ENCODE assay signal across 15 cellular contexts in genomic region chr9:131185924-131186323, GRCh38.
DNase-seq lines count a peak whose midpoint lies in the region; ATAC-seq and TF ChIP-seq lines count a peak whose summit lies in the region.
"Had no signal": no experiment of that assay in that cellular context is flagged by ENCODE, and none has a peak within 500 bp of the region (broad histone marks: within the 10 kb centered on the region; RNA-seq: fewer than 3 reads in every experiment).

No MANE protein-coding gene starts in this region.

- H3K4me2 ChIP-seq in BLaER1 (peak overlapping the region; percentile 26; the same call in 1 of the 2 replicates), Karpas-422 (ENCODE audit: low read depth, low read length, poor library complexity, severe bottlenecking) (no peak overlapping the region)

- no peaks in the 10 kb centered on the region for H4K20me1 ChIP-seq in BLaER1
- H4K20me1 ChIP-seq in Karpas-422 (ENCODE audit: insufficient read depth, low read depth, low read length) = no peaks in the 10 kb centered on the region

- peaks cover 5% of the 10 kb centered on the region for H3K4me1 Mint-ChIP-seq in central memory CD8-positive, alpha-beta T cell
- peaks cover 4% of the 10 kb centered on the region for H3K4me1 Mint-ChIP-seq in memory B cell
- H3K4me1 Mint-ChIP-seq: CD14-positive monocyte, H9 had no signal

- H3K27ac ChIP-seq in BLaER1 (no peak overlapping the region), Karpas-422 (ENCODE audit: low read length) (peak overlapping the region; percentile 5; the same call in 1 of the 2 replicates), transverse colon (no peak overlapping the region)

- in situ Hi-C loops in transverse colon (cut with MboI; ENCODE audit: low pct_ligation_motif_present in 1 of 4, low pct_unique_long_range_greater_than_20kb in 1 of 4, low sequenced_read_pairs in 3 of 4) = loop anchor here in 2 of 4 donors (10.0 kb wide), 1 partner anchor 149 kb away; no protein-coding TSS in a partner anchor

- no peaks in the 10 kb centered on the region for H3K27me3 Mint-ChIP-seq in central memory CD8-positive, alpha-beta T cell
- no peaks in the 10 kb centered on the region for H3K27me3 Mint-ChIP-seq in memory B cell
- H3K27me3 Mint-ChIP-seq: CD4-positive, alpha-beta memory T cell; IgD-negative memory B cell had no signal

- no peak overlapping the region for H3K9ac ChIP-seq in BLaER1
- H3K9ac ChIP-seq in Karpas-422 (ENCODE audit: low read length) = no peak overlapping the region

- H2AFZ ChIP-seq in Karpas-422 (ENCODE audit: low read length) = no peak overlapping the region

- peaks cover 36% of the 10 kb centered on the region for H3K79me2 ChIP-seq in Karpas-422 (ENCODE audit: low read length)

- intact Hi-C loops in transverse colon (cut with DNase I; ENCODE audit: low total_unique reads) = no loop called here

- H3K36me3 ChIP-seq in BLaER1 = peaks cover 73% of the 10 kb centered on the region
- H3K36me3 ChIP-seq in Karpas-422 (ENCODE audit: insufficient read depth, low read length) = peaks cover 47% of the 10 kb centered on the region
- H3K36me3 ChIP-seq in transverse colon = peaks cover 0 to 46% (median 22%) of the 10 kb centered on the region in 4 donors

- no peaks in the 10 kb centered on the region for H3K27me3 ChIP-seq in BLaER1
- no peaks in the 10 kb centered on the region for H3K27me3 ChIP-seq in Karpas-422 (ENCODE audit: low read length)
- no peaks in the 10 kb centered on the region for H3K27me3 ChIP-seq in transverse colon

- no peak for TF ChIP-seq CTCF in transverse colon (IDR thresholded peaks at IDR 0.05)

- H3K4me3 Mint-ChIP-seq in central memory CD8-positive, alpha-beta T cell = no peak overlapping the region
- no peak overlapping the region for H3K4me3 Mint-ChIP-seq in memory B cell
- H3K4me3 Mint-ChIP-seq: CD14-positive monocyte; CD4-positive, alpha-beta memory T cell; H9 had no signal

- H3K4me1 ChIP-seq in BLaER1 (peaks cover 12% of the 10 kb centered on the region), Karpas-422 (ENCODE audit: low read length) (peaks cover 25% of the 10 kb centered on the region), transverse colon (no peaks in the 10 kb centered on the region)

- H3K4me3 ChIP-seq in BLaER1 = no peak overlapping the region
- H3K4me3 ChIP-seq in Karpas-422 (ENCODE audit: low read length) = no peak overlapping the region
- H3K4me3 ChIP-seq in transverse colon = no peak overlapping the region

- WGBS in transverse colon (ENCODE audit: low coverage in 1 of 2), 2 donors = 92 to 93% methylated on average over 3 of the region's 3 CpGs

- peaks cover 40% of the 10 kb centered on the region for H3K36me3 Mint-ChIP-seq in central memory CD8-positive, alpha-beta T cell (ENCODE audit: insufficient read depth)
- H3K36me3 Mint-ChIP-seq in memory B cell = peaks cover 37% of the 10 kb centered on the region

- H3K9me2 ChIP-seq in Karpas-422 (replicated peaks; ENCODE audit: insufficient read depth, low read length) = no peaks in the 10 kb centered on the region

- DNase-seq in Karpas-422 (no peak), memory B cell (ENCODE audit: low spot score in 2 of 2) (no peak), Ammon's horn (ENCODE audit: low spot score) (no peak), transverse colon (no peak)
- DNase-seq in central memory CD8-positive, alpha-beta T cell (ENCODE audit: low spot score in 2 of 2) = no peak
- DNase-seq: ACHN; CD4-positive, alpha-beta memory T cell; DMS79 treated with DMSO at 0.1 percent for 48 hours; GF-D8; H9 had no signal

- no peak for TF ChIP-seq EP300 in transverse colon (IDR thresholded peaks at IDR 0.05; ENCODE audit: low read depth)

- H3K9me3 Mint-ChIP-seq in central memory CD8-positive, alpha-beta T cell = no peaks in the 10 kb centered on the region
- no peaks in the 10 kb centered on the region for H3K9me3 Mint-ChIP-seq in memory B cell
- H3K9me3 Mint-ChIP-seq: CD14-positive monocyte; CD4-positive, alpha-beta memory T cell; H9; IgD-negative memory B cell had no signal

- no peak for TF ChIP-seq POLR2A in transverse colon (IDR thresholded peaks at IDR 0.05)

- peak overlapping the region; percentile 7 for H3K27ac Mint-ChIP-seq in central memory CD8-positive, alpha-beta T cell (ENCODE audit: low read depth)
- H3K27ac Mint-ChIP-seq in memory B cell = peak overlapping the region; percentile 20
- H3K27ac Mint-ChIP-seq: CD14-positive monocyte; CD4-positive, alpha-beta memory T cell had no signal

- ATAC-seq in central memory CD8-positive, alpha-beta T cell (replicated peaks; ENCODE audit: extremely low read depth, poor library complexity, severe bottlenecking) = no peak
- ATAC-seq in memory B cell (ENCODE audit: low read depth) = no peak
- ATAC-seq in GM19023 (IDR thresholded peaks at IDR 0.05; ENCODE audit: unreplicated experiment) = no peak
- ATAC-seq: HepG2 had no signal

- no peaks in the 10 kb centered on the region for H3K9me3 ChIP-seq in BLaER1
- no peaks in the 10 kb centered on the region for H3K9me3 ChIP-seq in Karpas-422 (ENCODE audit: low read length)
- no peaks in the 10 kb centered on the region for H3K9me3 ChIP-seq in transverse colon
